1 cellular context compared by ENCODE assay signal in the genomic region with DNA sequence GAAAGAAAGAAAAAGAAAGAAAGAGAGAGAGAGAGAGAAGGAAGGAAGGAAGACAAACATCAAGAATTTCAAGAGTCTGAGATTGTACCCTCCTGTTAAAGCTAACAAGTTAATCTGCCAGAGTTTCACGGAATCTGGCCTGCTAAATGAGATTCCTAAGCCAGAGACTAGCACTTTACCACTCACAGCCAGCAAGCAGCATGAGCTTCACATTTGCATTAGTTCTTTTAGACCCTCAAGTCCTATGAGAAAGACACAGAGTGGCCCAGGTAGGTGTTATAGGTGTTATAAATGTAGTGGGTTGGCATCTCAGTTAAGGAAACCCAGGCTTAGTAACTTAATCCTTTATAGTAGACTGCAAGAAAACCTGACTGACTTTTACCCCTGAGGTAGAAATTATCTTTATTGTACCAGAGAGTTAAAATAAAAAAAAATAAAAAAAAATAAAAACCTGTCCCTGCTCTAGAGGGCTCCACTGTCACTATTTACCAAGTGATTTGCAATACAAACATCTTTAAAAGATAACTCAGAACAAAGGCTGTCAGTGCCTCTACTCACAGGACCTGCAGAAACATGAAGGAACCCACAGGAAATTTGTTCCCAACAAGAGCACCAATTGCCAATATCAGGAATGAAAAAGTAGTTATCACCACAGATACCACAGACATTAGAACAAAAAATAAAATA.
TF ChIP-seq lines count a peak whose summit lies in the region.

No MANE protein-coding gene starts in this region.

TF ChIP-seq in HCT116, 20 proteins besides CTCF, POLR2A, EP300 and RAD21 (continued from another document):
- no peak for TF ChIP-seq ZNF274 (IDR thresholded peaks at IDR 0.05; ENCODE audit: low read depth, low read length)
- no peak for TF ChIP-seq YY1 (IDR thresholded peaks at IDR 0.05; ENCODE audit: extremely low read depth, insufficient replicate concordance, low read depth, low read length)
- TF ChIP-seq EZH2 (IDR thresholded peaks at IDR 0.05), result no peak
- no peak for TF ChIP-seq SRF (IDR thresholded peaks at IDR 0.05; ENCODE audit: low read depth)
- no peak for TF ChIP-seq CEBPB (IDR thresholded peaks at IDR 0.05; ENCODE audit: low read depth)
- no peak for TF ChIP-seq POLR2AphosphoS5 (IDR thresholded peaks at IDR 0.05; ENCODE audit: low read depth, low read length)
- TF ChIP-seq CBX3 (IDR thresholded peaks at IDR 0.05; ENCODE audit: low read depth), result no peak
